8 cellular contexts compared by ENCODE assay signal in the genomic region with DNA sequence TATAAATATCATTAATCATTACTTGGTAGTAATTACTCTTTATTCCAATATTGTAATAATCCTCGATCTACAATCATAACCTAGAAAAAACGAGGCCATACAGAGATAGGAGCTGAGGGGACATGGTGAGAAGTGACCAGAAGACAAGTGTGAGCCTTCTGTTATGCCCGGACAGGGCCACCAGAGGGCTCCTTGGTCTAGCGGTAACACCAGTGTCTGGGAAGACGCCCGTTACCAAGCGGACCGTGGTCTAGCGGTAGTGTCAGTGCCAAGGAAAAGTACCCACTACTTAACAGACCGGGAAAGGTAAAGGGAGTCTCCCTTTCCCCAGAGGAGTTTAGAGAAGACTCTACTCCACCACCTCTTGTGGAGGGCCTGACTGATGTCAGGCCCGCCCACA. TPM values are rescaled to one million over a fixed set of nuclear protein-coding genes. Genes with fewer than 3 reads are reported as not detected.
DNase-seq lines count a peak whose midpoint lies in the region; ATAC-seq and TF ChIP-seq lines count a peak whose summit lies in the region.
"Not testable (repeated sequence)": the region's sequence is repeated elsewhere in the genome, so short reads cannot be mapped to it uniquely, and the experiment has no call there.

No MANE protein-coding gene starts in this region.

- H3K4me3 Mint-ChIP-seq in stimulated activated memory B cell treated with anti-CD40 and anti-IgM and Interleukin-4, amounts not matched to agents 10 μg/mL and 1 μg/mL and 100 μg/mL, for 72 hours: not testable (repeated sequence)

- not testable (repeated sequence) for ATAC-seq in stimulated activated memory B cell treated with anti-CD40 and anti-IgM and Interleukin-4, amounts not matched to agents 10 μg/mL and 1 μg/mL and 100 μg/mL, for 72 hours

- peaks cover 83% of the 10 kb centered on the region for H3K36me3 Mint-ChIP-seq in stimulated activated memory B cell treated with anti-CD40 and anti-IgM and Interleukin-4, amounts not matched to agents 10 μg/mL and 1 μg/mL and 100 μg/mL, for 72 hours

- H3K27ac Mint-ChIP-seq in stimulated activated memory B cell treated with anti-CD40 and anti-IgM and Interleukin-4, amounts not matched to agents 10 μg/mL and 1 μg/mL and 100 μg/mL, for 72 hours: peak overlapping the region; percentile 13

- H3K4me3 ChIP-seq in GM12875 (ENCODE audit: low read depth, low read length); WI38 (ENCODE audit: low read depth, low read length); cardiac fibroblast (replicated peaks in 1 of 2; ENCODE audit: low read depth in 2 of 2, low read length in 2 of 2); foreskin fibroblast (ENCODE audit: low read depth in 1 of 2, low read length in 2 of 2): not testable (repeated sequence)

- TF ChIP-seq CTCF in AG09319 (IDR thresholded peaks at IDR 0.05; ENCODE audit: low read depth, low read length) (peak; percentile 15), GM12875 (IDR thresholded peaks at IDR 0.05; ENCODE audit: borderline replicate concordance, insufficient read depth, low read depth, low read length) (peak; percentile 15; the same call in 1 of the 2 replicates), WI38 (IDR thresholded peaks at IDR 0.05; ENCODE audit: low read depth, low read length) (peak; percentile 25; the same call in 1 of the 2 replicates), cardiac fibroblast (IDR thresholded peaks at IDR 0.05; ENCODE audit: low read depth, low read length) (peak; percentile 52)
- not testable (repeated sequence) for TF ChIP-seq CTCF in foreskin fibroblast (IDR thresholded peaks at IDR 0.05; ENCODE audit: low read depth, low read length)

- not testable (repeated sequence) for H3K27me3 Mint-ChIP-seq in stimulated activated memory B cell treated with anti-CD40 and anti-IgM and Interleukin-4, amounts not matched to agents 10 μg/mL and 1 μg/mL and 100 μg/mL, for 72 hours

- H3K9me3 Mint-ChIP-seq in stimulated activated memory B cell treated with anti-CD40 and anti-IgM and Interleukin-4, amounts not matched to agents 10 μg/mL and 1 μg/mL and 100 μg/mL, for 72 hours: peaks cover 29% of the 10 kb centered on the region

- DNase-seq in AG09319 (ENCODE audit: extremely low read depth, low read depth): not testable (repeated sequence)
- DNase-seq in NCI-H82 (lab: John Stamatoyannopoulos, UW): peak; percentile 10
- DNase-seq in cardiac fibroblast (ENCODE audit: low read depth in 2 of 2): peak; percentile 22 to 36
- peak; percentile 9 to 34 for DNase-seq in foreskin fibroblast
- DNase-seq in mesenteric fat pad (ENCODE audit: low spot score): peak; percentile 35

- H3K4me1 Mint-ChIP-seq in stimulated activated memory B cell treated with anti-CD40 and anti-IgM and Interleukin-4, amounts not matched to agents 10 μg/mL and 1 μg/mL and 100 μg/mL, for 72 hours: not testable (repeated sequence)

RNA-seq across cellular contexts. Expression of gene GPC1, which starts 59.5 kb away (rescaled TPM):
- total RNA-seq in mesenteric fat pad: 82.5 TPM
